18 cellular contexts compared by ENCODE assay signal in genomic region chr11:71330349-71330748, GRCh38.
"Had no signal": no experiment of that assay in that cellular context is flagged by ENCODE, and none has a peak within 500 bp of the region (broad histone marks: within the 10 kb centered on the region; RNA-seq: fewer than 3 reads in every experiment).

No MANE protein-coding gene starts in this region.

- H3K4me3 ChIP-seq: coronary artery, hepatocyte, mucosa of descending colon, psoas muscle, tibial artery, upper lobe of left lung, vagina had no signal

- H3K36me3 Mint-ChIP-seq: stimulated activated effector memory CD8-positive, alpha-beta T cell treated with anti-CD3 and anti-CD28 coated beads, Interleukin-12 subunit alpha, Interleukin-12 subunit beta, amount 100 ng/mL, for 72 hours had no signal

- H2AFZ ChIP-seq: hepatocyte, parathyroid adenoma had no signal

- H3K36me3 ChIP-seq: tibial artery, upper lobe of left lung, vagina had no signal

- H3K9me3 ChIP-seq: mucosa of descending colon, psoas muscle, upper lobe of left lung, vagina had no signal

- H3K4me1 ChIP-seq: parathyroid adenoma, psoas muscle, tibial artery, upper lobe of left lung, vagina had no signal

- H3K4me3 Mint-ChIP-seq: naive thymus-derived CD8-positive, alpha-beta T cell; stimulated activated effector memory CD8-positive, alpha-beta T cell treated with anti-CD3 and anti-CD28 coated beads, Interleukin-12 subunit alpha, Interleukin-12 subunit beta, amount 100 ng/mL, for 72 hours had no signal

- H3K27me3 ChIP-seq: hepatocyte, upper lobe of left lung, vagina had no signal

- H3K4me2 ChIP-seq: hepatocyte had no signal

- ATAC-seq: mucosa of descending colon; naive thymus-derived CD8-positive, alpha-beta T cell; psoas muscle; stimulated activated effector memory CD8-positive, alpha-beta T cell treated with anti-CD3 and anti-CD28 coated beads, Interleukin-12 subunit alpha, Interleukin-12 subunit beta, amount 100 ng/mL, for 72 hours; stimulated activated naive CD8-positive, alpha-beta T cell treated with anti-CD3 and anti-CD28 coated beads, Interleukin-15, Interleukin-2, amounts not matched to agents 100 U/mL and 50 U/mL, for 24 hours had no signal

- H3K4me1 Mint-ChIP-seq: naive thymus-derived CD8-positive, alpha-beta T cell; stimulated activated effector memory CD8-positive, alpha-beta T cell treated with anti-CD3 and anti-CD28 coated beads, Interleukin-12 subunit alpha, Interleukin-12 subunit beta, amount 100 ng/mL, for 72 hours had no signal

- H3K9ac ChIP-seq: parathyroid adenoma had no signal

- H3K27ac Mint-ChIP-seq: naive thymus-derived CD8-positive, alpha-beta T cell; stimulated activated effector memory CD8-positive, alpha-beta T cell treated with anti-CD3 and anti-CD28 coated beads, Interleukin-12 subunit alpha, Interleukin-12 subunit beta, amount 100 ng/mL, for 72 hours had no signal

- DNase-seq: effector CD4-positive, alpha-beta T cell; foreskin melanocyte; kidney glomerular epithelial cell; mammary epithelial cell; mucosa of descending colon; small intestine; stimulated activated CD4-positive, alpha-beta T cell treated with anti-CD3 and anti-CD28 coated beads, Interleukin-4, amount 100 ng/mL, for 1 hour; stimulated activated CD8-positive, alpha-beta memory T cell treated with anti-CD3 and anti-CD28 coated beads, Interleukin-4, amount 100 ng/mL, for 48 hours; stimulated activated naive CD8-positive, alpha-beta T cell treated with anti-CD3 and anti-CD28 coated beads, Interleukin-15, Interleukin-2, amounts not matched to agents 100 U/mL and 50 U/mL, for 24 hours; upper lobe of left lung had no signal

- H3K27ac ChIP-seq: coronary artery, hepatocyte, parathyroid adenoma, psoas muscle, tibial artery, upper lobe of left lung, vagina had no signal
